ENCODE assay signal across 39 cellular contexts in the genomic region with DNA sequence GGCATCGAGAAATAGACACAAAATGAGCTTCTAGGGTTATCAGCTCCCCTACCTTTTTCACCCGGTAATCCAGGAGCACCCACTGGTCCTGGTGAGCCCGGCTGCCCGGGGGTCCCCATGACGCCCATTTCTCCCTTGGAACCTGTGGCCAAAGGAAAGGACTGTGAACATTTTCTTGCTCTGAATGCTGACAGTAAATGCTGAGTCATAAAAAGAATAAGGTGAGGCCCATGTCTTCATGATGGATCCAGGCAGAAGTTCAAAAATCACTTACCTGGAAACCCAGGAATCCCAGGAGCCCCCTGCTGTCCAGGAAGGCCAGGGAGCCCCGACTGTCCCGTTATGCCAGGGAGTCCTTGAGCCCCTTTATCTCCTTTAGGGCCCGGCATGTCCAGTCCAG.
"Had no signal": no experiment of that assay in that cellular context is flagged by ENCODE, and none has a peak within 500 bp of the region (broad histone marks: within the 10 kb centered on the region; RNA-seq: fewer than 3 reads in every experiment).

No MANE protein-coding gene starts in this region.

- ATAC-seq: activated CD8-positive, alpha-beta memory T cell treated with anti-CD3 and anti-CD28 coated beads, Interleukin-2, amount 10 ng/mL, durations not matched to agents 7 days and 5 days; activated naive CD8-positive, alpha-beta T cell treated with anti-CD3 and anti-CD28 coated beads, Interleukin-2, amount 50 U/mL, for 24 hours; PC-3; Right ventricle myocardium inferior; SK-N-SH treated with all-trans-retinoic acid at 6 μM for 48 hours had no signal

- H3K27me3 ChIP-seq: brain microvascular endothelial cell, MG63 had no signal

- H3K36me3 ChIP-seq: MG63 had no signal

- H3K9me3 ChIP-seq: MG63 had no signal

- H3K4me3 ChIP-seq: MG63 had no signal

- H3K27me3 Mint-ChIP-seq: activated CD4-positive, alpha-beta memory T cell treated with anti-CD3 and anti-CD28 coated beads, Interleukin-2, amount 10 ng/mL, durations not matched to agents 7 days and 5 days; activated CD8-positive, alpha-beta memory T cell treated with anti-CD3 and anti-CD28 coated beads, Interleukin-2, amount 10 ng/mL, durations not matched to agents 7 days and 5 days had no signal

- H3K27ac Mint-ChIP-seq: activated CD4-positive, alpha-beta memory T cell treated with anti-CD3 and anti-CD28 coated beads, Interleukin-2, amount 10 ng/mL, durations not matched to agents 7 days and 5 days; activated CD8-positive, alpha-beta memory T cell treated with anti-CD3 and anti-CD28 coated beads, Interleukin-2, amount 10 ng/mL, durations not matched to agents 7 days and 5 days; activated naive CD4-positive, alpha-beta T cell treated with anti-CD3 and anti-CD28 coated beads, Interleukin-2, amount 10 ng/mL, durations not matched to agents 7 days and 5 days; activated naive CD8-positive, alpha-beta T cell; activated naive CD8-positive, alpha-beta T cell treated with anti-CD3 and anti-CD28 coated beads, Interleukin-2, amount 50 U/mL, for 24 hours had no signal

- H3K27ac ChIP-seq: brain microvascular endothelial cell, RWPE1, WERI-Rb-1 had no signal

- H3K36me3 Mint-ChIP-seq: activated CD8-positive, alpha-beta memory T cell treated with anti-CD3 and anti-CD28 coated beads, Interleukin-2, amount 10 ng/mL, durations not matched to agents 7 days and 5 days; activated naive CD4-positive, alpha-beta T cell treated with anti-CD3 and anti-CD28 coated beads, Interleukin-2, amount 10 ng/mL, durations not matched to agents 7 days and 5 days had no signal

- FAIRE-seq: RCC 7860 had no signal

- H3K4me3 Mint-ChIP-seq: activated CD4-positive, alpha-beta memory T cell treated with anti-CD3 and anti-CD28 coated beads, Interleukin-2, amount 10 ng/mL, durations not matched to agents 7 days and 5 days; activated CD8-positive, alpha-beta memory T cell treated with anti-CD3 and anti-CD28 coated beads, Interleukin-2, amount 10 ng/mL, durations not matched to agents 7 days and 5 days; activated naive CD4-positive, alpha-beta T cell treated with anti-CD3 and anti-CD28 coated beads, Interleukin-2, amount 10 ng/mL, durations not matched to agents 7 days and 5 days; activated naive CD8-positive, alpha-beta T cell; activated naive CD8-positive, alpha-beta T cell treated with anti-CD3 and anti-CD28 coated beads, Interleukin-2, amount 50 U/mL, for 24 hours had no signal

- DNase-seq: activated CD4-positive, alpha-beta memory T cell treated with anti-CD3 and anti-CD28 coated beads, Interleukin-2, amount 10 ng/mL, durations not matched to agents 7 days and 5 days; activated CD4-positive, alpha-beta T cell treated with anti-CD3 and anti-CD28 coated beads for 1 hour; activated CD4-positive, alpha-beta T cell treated with anti-CD3 and anti-CD28 coated beads for 48 hours; activated CD4-positive, CD25-positive, alpha-beta regulatory T cell; activated CD8-positive, alpha-beta memory T cell treated with anti-CD3 and anti-CD28 coated beads for 24 hours; activated CD8-positive, alpha-beta memory T cell treated with anti-CD3 and anti-CD28 coated beads, Interleukin-2, amount 10 ng/mL, durations not matched to agents 7 days and 5 days; activated CD8-positive, alpha-beta memory T cell treated with anti-CD3 and anti-CD28 coated beads, Interleukin-2, amount 50 U/mL, for 48 hours; activated effector memory CD4-positive, alpha-beta T cell treated with Interleukin-2 at 50 U/mL for 16 hours; activated naive CD4-positive, alpha-beta T cell treated with anti-CD3 and anti-CD28 coated beads, Interleukin-2, amount 10 ng/mL, durations not matched to agents 7 days and 5 days; activated naive CD8-positive, alpha-beta T cell treated with anti-CD3 and anti-CD28 coated beads, Interleukin-2, amount 50 U/mL, for 24 hours; activated T-cell treated with anti-CD3 and anti-CD28 coated beads, Interleukin-2, amount 50 U/mL, for 48 hours; anterior cingulate cortex; brain microvascular endothelial cell; central memory CD4-positive, alpha-beta T cell; Kasumi-1; KG1; MG63; MV-4-11; NCI-H1092; NCI-H1436 treated with DMSO at 0.1 percent for 48 hours; NCI-H1694 treated with DMSO at 0.1 percent for 48 hours; NCI-H2029 treated with DMSO at 0.1 percent for 48 hours; NCI-H2107; NCI-H2171; NCI-H510A; NCI-H526; NCI-H748 treated with DMSO at 0.1 percent for 48 hours; NK-92 treated with Interleukin-12 subunit alpha and Interleukin-12 subunit beta, amount 100 ng/mL, for 24 hours; PC-3; SIG-M5; T-helper 1 cell; T-helper 2 cell; T-helper 9 cell; WERI-Rb-1 had no signal

- H3K4me1 Mint-ChIP-seq: activated CD4-positive, alpha-beta memory T cell treated with anti-CD3 and anti-CD28 coated beads, Interleukin-2, amount 10 ng/mL, durations not matched to agents 7 days and 5 days; activated CD8-positive, alpha-beta memory T cell treated with anti-CD3 and anti-CD28 coated beads, Interleukin-2, amount 10 ng/mL, durations not matched to agents 7 days and 5 days; activated naive CD4-positive, alpha-beta T cell treated with anti-CD3 and anti-CD28 coated beads, Interleukin-2, amount 10 ng/mL, durations not matched to agents 7 days and 5 days; activated naive CD8-positive, alpha-beta T cell treated with anti-CD3 and anti-CD28 coated beads, Interleukin-2, amount 50 U/mL, for 24 hours had no signal
